1 cellular context compared by ENCODE assay signal in genomic region chr18:54945726-54946125, GRCh38.
TF ChIP-seq lines count a peak whose summit lies in the region.

No MANE protein-coding gene starts in this region.

TF ChIP-seq in SK-N-SH treated with all-trans-retinoic acid at 6 μM for 48 hours, 23 proteins besides CTCF, POLR2A, EP300 and RAD21 (continued from another document):
- TF ChIP-seq TSHZ2 (CRISPR knock-in tag; IDR thresholded peaks at IDR 0.05), result no peak
- TF ChIP-seq TOX (CRISPR knock-in tag; IDR thresholded peaks at IDR 0.05; ENCODE audit: borderline replicate concordance), result no peak
- TF ChIP-seq ARNTL (CRISPR knock-in tag; IDR thresholded peaks at IDR 0.05; ENCODE audit: borderline replicate concordance, low read depth), result no peak
- TF ChIP-seq OSR1 (CRISPR knock-in tag; IDR thresholded peaks at IDR 0.05), result no peak
- TF ChIP-seq SNAI2 (CRISPR knock-in tag; IDR thresholded peaks at IDR 0.05), result no peak
- TF ChIP-seq ESRRG (CRISPR knock-in tag; IDR thresholded peaks at IDR 0.05), result no peak
